Comparison of ENCODE assay signal across 13 cellular contexts in genomic region chr5:150141544-150142188, GRCh38. TPM values are rescaled to one million over a fixed set of nuclear protein-coding genes. Genes with fewer than 3 reads are reported as not detected.
DNase-seq lines count a peak whose midpoint lies in the region; ATAC-seq and TF ChIP-seq lines count a peak whose summit lies in the region.
"Had no signal": no experiment of that assay in that cellular context is flagged by ENCODE, and none has a peak within 500 bp of the region (broad histone marks: within the 10 kb centered on the region; RNA-seq: fewer than 3 reads in every experiment).

No MANE protein-coding gene starts in this region.

- peak overlapping the region; percentile 12 for H3K27ac Mint-ChIP-seq in activated CD8-positive, alpha-beta T cell treated with anti-CD3 and anti-CD28 coated beads, Interleukin-2, amount 10 ng/mL, durations not matched to agents 7 days and 5 days
- H3K27ac Mint-ChIP-seq in activated CD8-positive, alpha-beta T cell treated with anti-CD3 and anti-CD28 coated beads for 36 hours: no peak overlapping the region
- no peak overlapping the region for H3K27ac Mint-ChIP-seq in activated naive CD8-positive, alpha-beta T cell treated with anti-CD3 and anti-CD28 coated beads for 36 hours

- H3K4me1 Mint-ChIP-seq in activated CD8-positive, alpha-beta T cell treated with anti-CD3 and anti-CD28 coated beads, Interleukin-2, amount 10 ng/mL, durations not matched to agents 7 days and 5 days (ENCODE audit: low read depth): peaks cover 34% of the 10 kb centered on the region
- H3K4me1 Mint-ChIP-seq in activated CD8-positive, alpha-beta T cell treated with anti-CD3 and anti-CD28 coated beads for 36 hours (ENCODE audit: low read depth): no peaks in the 10 kb centered on the region
- peaks cover 4% of the 10 kb centered on the region for H3K4me1 Mint-ChIP-seq in activated naive CD8-positive, alpha-beta T cell treated with anti-CD3 and anti-CD28 coated beads for 36 hours

- no peak for ATAC-seq in activated CD8-positive, alpha-beta T cell treated with anti-CD3 and anti-CD28 coated beads, Interleukin-2, amount 10 ng/mL, durations not matched to agents 7 days and 5 days
- no peak for ATAC-seq in activated CD8-positive, alpha-beta T cell treated with anti-CD3 and anti-CD28 coated beads for 36 hours
- ATAC-seq in upper lobe of right lung: no peak
- no peak for ATAC-seq in HG03442 (IDR thresholded peaks at IDR 0.05; ENCODE audit: unreplicated experiment)

- H3K4me3 ChIP-seq in muscle layer of colon (ENCODE audit: low read depth in 1 of 2, low read length in 2 of 2): no peak overlapping the region
- H3K4me3 ChIP-seq in upper lobe of right lung: no peak overlapping the region

- H3K9ac ChIP-seq in muscle layer of colon (ENCODE audit: low read length): no peak overlapping the region
- H3K9ac ChIP-seq: parathyroid adenoma had no signal

- H3K9me3 Mint-ChIP-seq in activated CD8-positive, alpha-beta T cell treated with anti-CD3 and anti-CD28 coated beads, Interleukin-2, amount 10 ng/mL, durations not matched to agents 7 days and 5 days (ENCODE audit: insufficient read depth): no peaks in the 10 kb centered on the region
- H3K9me3 Mint-ChIP-seq in activated CD8-positive, alpha-beta T cell treated with anti-CD3 and anti-CD28 coated beads for 36 hours: no peaks in the 10 kb centered on the region
- H3K9me3 Mint-ChIP-seq in activated naive CD8-positive, alpha-beta T cell treated with anti-CD3 and anti-CD28 coated beads for 36 hours: no peaks in the 10 kb centered on the region

- H3K4me1 ChIP-seq in muscle layer of colon (ENCODE audit: insufficient read depth, low read length): peaks cover 82% of the 10 kb centered on the region
- peaks cover 71% of the 10 kb centered on the region for H3K4me1 ChIP-seq in upper lobe of right lung
- H3K4me1 ChIP-seq: parathyroid adenoma had no signal

- H3K9me3 ChIP-seq in muscle layer of colon (ENCODE audit: low read length) (no peaks in the 10 kb centered on the region), upper lobe of right lung (no peaks in the 10 kb centered on the region)

- DNase-seq in activated CD8-positive, alpha-beta T cell treated with anti-CD3 and anti-CD28 coated beads, Interleukin-2, amount 10 ng/mL, durations not matched to agents 7 days and 5 days: no peak
- DNase-seq in activated CD8-positive, alpha-beta T cell treated with anti-CD3 and anti-CD28 coated beads for 36 hours: no peak
- DNase-seq in ecto neural progenitor cell (ENCODE audit: low spot score) (peak; percentile 79), upper lobe of right lung (no peak), NCI-H1048 (lab: John Stamatoyannopoulos, UW) (no peak)
- no peak for DNase-seq in activated naive CD8-positive, alpha-beta T cell treated with anti-CD3 and anti-CD28 coated beads for 36 hours
- DNase-seq: activated T-cell treated with anti-CD3 and anti-CD28 coated beads for 4 hours, NCI-H2107, T-helper 1 cell had no signal

- peaks cover 10% of the 10 kb centered on the region for H3K36me3 Mint-ChIP-seq in activated CD8-positive, alpha-beta T cell treated with anti-CD3 and anti-CD28 coated beads, Interleukin-2, amount 10 ng/mL, durations not matched to agents 7 days and 5 days (ENCODE audit: low read depth)
- no peaks in the 10 kb centered on the region for H3K36me3 Mint-ChIP-seq in activated CD8-positive, alpha-beta T cell treated with anti-CD3 and anti-CD28 coated beads for 36 hours (ENCODE audit: low read depth)
- H3K36me3 Mint-ChIP-seq in activated naive CD8-positive, alpha-beta T cell treated with anti-CD3 and anti-CD28 coated beads for 36 hours: no peaks in the 10 kb centered on the region

- H3K27ac ChIP-seq in muscle layer of colon (ENCODE audit: low read depth, low read length) (peak overlapping the region; percentile 47), upper lobe of right lung (peak overlapping the region; percentile 78)
- H3K27ac ChIP-seq: 22Rv1 had no signal

- POLR2A ChIA-PET in activated CD8-positive, alpha-beta T cell treated with anti-CD3 and anti-CD28 coated beads, Interleukin-2, amount 10 ng/mL, durations not matched to agents 7 days and 5 days (lab: Charles Lee): no interaction called here
- POLR2A ChIA-PET in activated CD8-positive, alpha-beta T cell treated with anti-CD3 and anti-CD28 coated beads for 36 hours (lab: Charles Lee): no interaction called here

- intact Hi-C loops in activated CD8-positive, alpha-beta T cell treated with anti-CD3 and anti-CD28 coated beads for 36 hours (cut with micrococcal nuclease): no loop called here
- intact Hi-C loops in upper lobe of right lung (cut with DNase I): no loop called here

- CTCF ChIA-PET in activated CD8-positive, alpha-beta T cell treated with anti-CD3 and anti-CD28 coated beads, Interleukin-2, amount 10 ng/mL, durations not matched to agents 7 days and 5 days (lab: Charles Lee): no interaction called here
- CTCF ChIA-PET in activated CD8-positive, alpha-beta T cell treated with anti-CD3 and anti-CD28 coated beads for 36 hours (lab: Charles Lee): no interaction called here

- no peak overlapping the region for H3K4me3 Mint-ChIP-seq in activated CD8-positive, alpha-beta T cell treated with anti-CD3 and anti-CD28 coated beads, Interleukin-2, amount 10 ng/mL, durations not matched to agents 7 days and 5 days
- no peak overlapping the region for H3K4me3 Mint-ChIP-seq in activated CD8-positive, alpha-beta T cell treated with anti-CD3 and anti-CD28 coated beads for 36 hours
- no peak overlapping the region for H3K4me3 Mint-ChIP-seq in activated naive CD8-positive, alpha-beta T cell treated with anti-CD3 and anti-CD28 coated beads for 36 hours

- TF ChIP-seq CTCF in activated CD8-positive, alpha-beta T cell treated with anti-CD3 and anti-CD28 coated beads for 36 hours (IDR thresholded peaks at IDR 0.05): no peak
- TF ChIP-seq CTCF in upper lobe of right lung (IDR thresholded peaks at IDR 0.05): no peak

- H3K27me3 ChIP-seq in muscle layer of colon (ENCODE audit: control insufficient read depth in 1 of 2, insufficient read depth in 2 of 2, low read length in 2 of 2) (no peaks in the 10 kb centered on the region), upper lobe of right lung (no peaks in the 10 kb centered on the region)

- H3K36me3 ChIP-seq in muscle layer of colon (ENCODE audit: insufficient read depth, low read length) (no peaks in the 10 kb centered on the region), upper lobe of right lung (no peaks in the 10 kb centered on the region)

- H3K27me3 Mint-ChIP-seq in activated CD8-positive, alpha-beta T cell treated with anti-CD3 and anti-CD28 coated beads, Interleukin-2, amount 10 ng/mL, durations not matched to agents 7 days and 5 days (ENCODE audit: low read depth): no peaks in the 10 kb centered on the region
- no peaks in the 10 kb centered on the region for H3K27me3 Mint-ChIP-seq in activated CD8-positive, alpha-beta T cell treated with anti-CD3 and anti-CD28 coated beads for 36 hours
- H3K27me3 Mint-ChIP-seq in activated naive CD8-positive, alpha-beta T cell treated with anti-CD3 and anti-CD28 coated beads for 36 hours: no peaks in the 10 kb centered on the region

RNA-seq across cellular contexts. Expression of gene PDGFRB, which starts 14.0 kb away (rescaled TPM):
- 10 to 100 TPM; 47.0 to 49.0 TPM for total RNA-seq in activated CD8-positive, alpha-beta T cell treated with anti-CD3 and anti-CD28 coated beads, Interleukin-2, amount 10 ng/mL, durations not matched to agents 7 days and 5 days
- total RNA-seq in activated CD8-positive, alpha-beta T cell treated with anti-CD3 and anti-CD28 coated beads for 36 hours: under 1 TPM; 0.58 to 0.74 TPM
- total RNA-seq in upper lobe of right lung: 120 TPM
- 1 to 10 TPM; 1.1 to 1.5 TPM for total RNA-seq in activated naive CD8-positive, alpha-beta T cell treated with anti-CD3 and anti-CD28 coated beads for 36 hours

RNA-seq across cellular contexts. Expression of gene CDX1, which starts 24.9 kb away (rescaled TPM):
- not detected for total RNA-seq in activated CD8-positive, alpha-beta T cell treated with anti-CD3 and anti-CD28 coated beads, Interleukin-2, amount 10 ng/mL, durations not matched to agents 7 days and 5 days
- total RNA-seq in activated CD8-positive, alpha-beta T cell treated with anti-CD3 and anti-CD28 coated beads for 36 hours: not detected
- total RNA-seq in upper lobe of right lung: not detected
- total RNA-seq in activated naive CD8-positive, alpha-beta T cell treated with anti-CD3 and anti-CD28 coated beads for 36 hours: not detected

RNA-seq across cellular contexts. Expression of gene SLC6A7, which starts 48.2 kb away (rescaled TPM):
- total RNA-seq in activated CD8-positive, alpha-beta T cell treated with anti-CD3 and anti-CD28 coated beads, Interleukin-2, amount 10 ng/mL, durations not matched to agents 7 days and 5 days: not detected
- not detected for total RNA-seq in activated CD8-positive, alpha-beta T cell treated with anti-CD3 and anti-CD28 coated beads for 36 hours
- not detected for total RNA-seq in upper lobe of right lung
- total RNA-seq in activated naive CD8-positive, alpha-beta T cell treated with anti-CD3 and anti-CD28 coated beads for 36 hours: not detected

RNA-seq across cellular contexts. Expression of gene CSF1R, which starts 55.3 kb away (rescaled TPM):
- total RNA-seq in activated CD8-positive, alpha-beta T cell treated with anti-CD3 and anti-CD28 coated beads, Interleukin-2, amount 10 ng/mL, durations not matched to agents 7 days and 5 days: not detected
- total RNA-seq in activated CD8-positive, alpha-beta T cell treated with anti-CD3 and anti-CD28 coated beads for 36 hours: not detected
- 48.7 TPM for total RNA-seq in upper lobe of right lung
- not detected for total RNA-seq in activated naive CD8-positive, alpha-beta T cell treated with anti-CD3 and anti-CD28 coated beads for 36 hours

Comparison
In these comparisons a context has a peak if more than half of its experiments do, and no peak if none do; other contexts are left out.
1. RNA of gene PDGFRB, which starts 14.0 kb away (total RNA-seq): 120 TPM in upper lobe of right lung (single experiment) and 47.0 to 49.0 TPM in activated CD8-positive, alpha-beta T cell treated with anti-CD3 and anti-CD28 coated beads, Interleukin-2, amount 10 ng/mL, durations not matched to agents 7 days and 5 days; 1.1 to 1.5 TPM in activated naive CD8-positive, alpha-beta T cell treated with anti-CD3 and anti-CD28 coated beads for 36 hours and 0.58 to 0.74 TPM in activated CD8-positive, alpha-beta T cell treated with anti-CD3 and anti-CD28 coated beads for 36 hours; every median in the first group is over 10 times any median in the second.